ENCODE assay signal across 8 cellular contexts in the genomic region with DNA sequence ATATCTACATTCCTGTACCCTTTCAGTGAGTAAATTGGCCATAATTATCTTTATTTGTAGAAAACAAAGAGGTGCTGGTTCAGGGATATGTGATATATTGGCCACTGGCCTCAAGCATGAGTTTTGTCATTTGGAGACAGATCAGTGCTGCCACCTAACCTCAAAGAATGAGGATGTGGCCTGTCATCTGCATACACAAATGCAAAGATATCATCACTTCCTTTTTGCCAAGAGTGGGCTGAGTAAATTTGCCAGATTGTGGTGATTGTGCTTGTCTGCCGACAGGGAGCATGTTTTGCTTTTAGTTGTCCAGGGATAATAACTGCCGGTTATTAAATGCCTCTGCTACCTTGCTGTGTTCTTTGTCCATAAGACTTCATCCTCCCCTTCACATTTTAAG. TPM values are rescaled to one million over a fixed set of nuclear protein-coding genes. Genes with fewer than 3 reads are reported as not detected.
DNase-seq lines count a peak whose midpoint lies in the region; ATAC-seq and TF ChIP-seq lines count a peak whose summit lies in the region.

No MANE protein-coding gene starts in this region.

- ATAC-seq in GM21723 (IDR thresholded peaks at IDR 0.05; ENCODE audit: unreplicated experiment) (peak; percentile 63), GM21515 (IDR thresholded peaks at IDR 0.05; ENCODE audit: unreplicated experiment) (no peak)

- DNase-seq in COR-L47 (lab: John Stamatoyannopoulos, UW) (peak; percentile 45), NOMO-1 (lab: John Stamatoyannopoulos, UW; ENCODE audit: unreplicated experiment in 2 of 2) (peak; percentile 42 to 44), fibroblast of pulmonary artery (ENCODE audit: low read depth) (peak; percentile 24), adrenal gland (no peak), SHP77 treated with DMSO at 0.1 percent for 48 hours (lab: John Stamatoyannopoulos, UW) (no peak)
- no peak for DNase-seq in stimulated activated CD4-positive, alpha-beta T cell treated with anti-CD3 and anti-CD28 coated beads, Interleukin-4, amount 100 ng/mL, for 4 hours

- peaks cover 24 to 41% of the 10 kb centered on the region in 2 donors for H3K4me1 ChIP-seq in adrenal gland (replicated peaks in 1 of 2)

- no peak for TF ChIP-seq POLR2A in adrenal gland (IDR thresholded peaks at IDR 0.05)

- no peak for TF ChIP-seq CTCF in fibroblast of pulmonary artery (IDR thresholded peaks at IDR 0.05; ENCODE audit: low read length, missing control alignments)
- peak in 3 of 6 experiments; percentile 3 to 14 (median 11) for TF ChIP-seq CTCF in adrenal gland (IDR thresholded peaks at IDR 0.05)

- intact Hi-C loops in adrenal gland (cut with DNase I) = no loop called here

- no peaks in the 10 kb centered on the region for H3K9me3 ChIP-seq in adrenal gland (replicated peaks in 1 of 3)

- H3K4me3 ChIP-seq in fibroblast of pulmonary artery (replicated peaks; ENCODE audit: low read depth, low read length) (no peak overlapping the region), adrenal gland (no peak overlapping the region)

- WGBS in adrenal gland, 4 donors = 24 to 37% (median 31%) methylated on average over 2 of the region's 2 CpGs

- peak overlapping the region in 1 of 5 donors; percentile 26 for H3K27ac ChIP-seq in adrenal gland

- no peaks in the 10 kb centered on the region for H3K36me3 ChIP-seq in adrenal gland (replicated peaks in 1 of 2)

- H3K27me3 ChIP-seq in adrenal gland = no peaks in the 10 kb centered on the region

RNA-seq across cellular contexts. Expression of a gene that starts 44.2 kb away (rescaled TPM):
- 10 to 100 TPM; 26.1 to 63.3 (median 41.1) TPM for total RNA-seq in adrenal gland
- polyA plus RNA-seq in adrenal gland = 10 to 100 TPM; 12.6 to 40.9 (median 18.1) TPM

Comparison
In these comparisons a context has a peak if more than half of its experiments do, and no peak if none do; other contexts are left out.
1. DNase-seq: peak in COR-L47 (single experiment), NOMO-1 (2 of 2) and fibroblast of pulmonary artery (single experiment); none in stimulated activated CD4-positive, alpha-beta T cell treated with anti-CD3 and anti-CD28 coated beads, Interleukin-4, amount 100 ng/mL, for 4 hours (0 of 2), adrenal gland (0 of 7) and SHP77 treated with DMSO at 0.1 percent for 48 hours (single experiment).